15 cellular contexts compared by ENCODE assay signal in the genomic region with DNA sequence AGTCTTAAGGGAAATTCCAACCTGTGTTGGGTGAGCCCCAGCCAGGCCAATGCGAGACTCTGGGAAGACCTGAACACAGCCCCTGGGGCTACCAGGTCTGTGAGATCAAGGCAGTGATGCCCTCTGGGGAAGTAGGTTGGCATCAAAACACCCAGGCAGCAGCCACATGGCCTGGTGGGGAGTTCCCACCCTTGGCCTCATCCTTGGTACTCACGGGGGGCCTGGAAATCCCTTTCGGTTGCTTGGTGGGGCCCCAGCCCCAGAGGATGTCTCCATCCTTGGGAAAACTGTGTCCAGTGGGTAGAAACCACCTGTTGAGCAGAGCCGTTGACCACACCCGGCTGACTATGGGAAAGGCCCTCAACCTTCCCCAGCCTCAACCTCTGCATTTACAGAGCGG.
"Had no signal": no experiment of that assay in that cellular context is flagged by ENCODE, and none has a peak within 500 bp of the region (broad histone marks: within the 10 kb centered on the region; RNA-seq: fewer than 3 reads in every experiment).

No MANE protein-coding gene starts in this region.

- ATAC-seq: effector memory CD8-positive, alpha-beta T cell; left ventricle myocardium superior; lower lobe of right lung; naive thymus-derived CD8-positive, alpha-beta T cell; psoas muscle; right cardiac atrium; stimulated activated naive B cell treated with anti-CD40 and anti-IgM and Interleukin-4, amounts not matched to agents 10 μg/mL and 1 μg/mL and 100 μg/mL, for 72 hours had no signal

- H3K27ac ChIP-seq: lower lobe of right lung, psoas muscle, transverse colon, vagina had no signal

- H3K4me3 ChIP-seq: lower lobe of right lung, psoas muscle, transverse colon, vagina had no signal

- DNase-seq: cortex of kidney; effector memory CD8-positive, alpha-beta T cell; hypothalamus; immature natural killer cell; islet precursor cell; left ventricle myocardium superior; lower lobe of right lung; psoas muscle; right cardiac atrium; small intestine; stimulated activated CD4-positive, alpha-beta T cell treated with anti-CD3 and anti-CD28 coated beads, Interleukin-2, amount 100 ng/mL, for 48 hours; stimulated activated naive B cell treated with anti-CD40 and anti-IgM and Interleukin-4, amounts not matched to agents 10 μg/mL and 1 μg/mL and 100 μg/mL, for 72 hours; transverse colon had no signal

- H3K9me3 ChIP-seq: lower lobe of right lung, psoas muscle, transverse colon, vagina had no signal

- H3K4me1 ChIP-seq: lower lobe of right lung, psoas muscle, transverse colon, vagina had no signal

- H3K27me3 ChIP-seq: transverse colon, vagina had no signal

- H3K36me3 ChIP-seq: lower lobe of right lung, transverse colon, vagina had no signal
